In genomic region chr2:86548913-86549396, GRCh38 we compare ENCODE assay signal across 4 cellular contexts. TPM values are rescaled to one million over a fixed set of nuclear protein-coding genes. Genes with fewer than 3 reads are reported as not detected.
DNase-seq lines count a peak whose midpoint lies in the region; ATAC-seq, FAIRE-seq and TF ChIP-seq lines count a peak whose summit lies in the region.
"Not testable (repeated sequence)": the region's sequence is repeated elsewhere in the genome, so short reads cannot be mapped to it uniquely, and the experiment has no call there.

No MANE protein-coding gene starts in this region.

- H3K4me1 ChIP-seq in BLaER1; BLaER1 treated with 17β-estradiol and CSF1 and Interleukin-3, amounts not matched to agents 10 nM and 100 nM; right cardiac atrium (ENCODE audit: control insufficient read depth, insufficient read depth, low read length): not testable (repeated sequence)
- peaks cover 28% of the 10 kb centered on the region for H3K4me1 ChIP-seq in HepG2 (ENCODE audit: insufficient read depth, low read length)

- not testable (repeated sequence) for TF ChIP-seq POLR2A in HepG2 (IDR thresholded peaks at IDR 0.05; ENCODE audit: insufficient read depth in 1 of 2, low read depth in 2 of 2, low read length in 2 of 2)

- H3K27ac ChIP-seq in BLaER1; BLaER1 treated with 17β-estradiol and CSF1 and Interleukin-3, amounts not matched to agents 10 nM and 100 nM; right cardiac atrium (ENCODE audit: low read length); HepG2 (ENCODE audit: extremely low read length, insufficient read depth, low read length): not testable (repeated sequence)

- not testable (repeated sequence) for TF ChIP-seq EP300 in HepG2 (IDR thresholded peaks at IDR 0.05; ENCODE audit: low read depth in 2 of 2, low read length in 2 of 2); HepG2 (CRISPR knock-in tag; IDR thresholded peaks at IDR 0.05; ENCODE audit: borderline replicate concordance)

- not testable (repeated sequence) for H3K4me2 ChIP-seq in BLaER1; BLaER1 treated with 17β-estradiol and CSF1 and Interleukin-3, amounts not matched to agents 10 nM and 100 nM; HepG2 (ENCODE audit: low read depth, low read length)

- intact Hi-C loops in right cardiac atrium (cut with DNase I); HepG2 (cut with micrococcal nuclease; ENCODE audit: unreplicated experiment): not testable (repeated sequence)

- H3K4me3 ChIP-seq in BLaER1: peak overlapping the region; percentile 52
- H3K4me3 ChIP-seq in BLaER1 treated with 17β-estradiol and CSF1 and Interleukin-3, amounts not matched to agents 10 nM and 100 nM: peak overlapping the region; percentile 12 to 58 (median 36); a peak in 15 of 20 replicates
- not testable (repeated sequence) for H3K4me3 ChIP-seq in right cardiac atrium (ENCODE audit: low read length); HepG2 (replicated peaks in 1 of 3; ENCODE audit: insufficient read depth in 1 of 3, low read depth in 2 of 3, low read length in 3 of 3)

- FAIRE-seq in HepG2 (lab: Jason Lieb, UNC): not testable (repeated sequence)

- TF ChIP-seq CTCF in HepG2 (CRISPR knock-in tag; IDR thresholded peaks at IDR 0.05): not testable (repeated sequence)

- TF ChIP-seq RAD21 in HepG2 (CRISPR knock-in tag; IDR thresholded peaks at IDR 0.05): not testable (repeated sequence)

- DNase-seq in right cardiac atrium: peak in 2 of 3 donors; percentile 29 to 55
- not testable (repeated sequence) for DNase-seq in HepG2 (ENCODE audit: low spot score)

- BruUV-seq in HepG2 (replicated peaks; lab: Mats Ljungman, UMichigan): not testable (repeated sequence)

- POLR2A ChIA-PET in HepG2 (lab: Yijun Ruan, JAX): not testable (repeated sequence)

- not testable (repeated sequence) for H3K27me3 ChIP-seq in BLaER1; BLaER1 treated with 17β-estradiol and CSF1 and Interleukin-3, amounts not matched to agents 10 nM and 100 nM; right cardiac atrium (ENCODE audit: control insufficient read depth, insufficient read depth); HepG2 (ENCODE audit: control insufficient read depth in 1 of 2, insufficient read depth in 2 of 2, low read length in 2 of 2)

- H2AFZ ChIP-seq in HepG2 (ENCODE audit: low read length): not testable (repeated sequence)

- H3K36me3 ChIP-seq in BLaER1: peaks cover 71% of the 10 kb centered on the region
- H3K36me3 ChIP-seq in BLaER1 treated with 17β-estradiol and CSF1 and Interleukin-3, amounts not matched to agents 10 nM and 100 nM: peaks cover 71 to 97% (median 80%) of the 10 kb centered on the region in 11 experiments
- H3K36me3 ChIP-seq in HepG2 (replicated peaks in 1 of 2; ENCODE audit: control insufficient read depth in 1 of 2, insufficient read depth in 2 of 2, low read length in 2 of 2): not testable (repeated sequence)

- H4K20me1 ChIP-seq in BLaER1; BLaER1 treated with 17β-estradiol and CSF1 and Interleukin-3, amounts not matched to agents 10 nM and 100 nM; HepG2 (ENCODE audit: insufficient read depth, low read length): not testable (repeated sequence)

- not testable (repeated sequence) for H3K79me2 ChIP-seq in HepG2 (ENCODE audit: insufficient read depth, low read length)

- CTCF ChIA-PET in HepG2 (lab: Yijun Ruan, JAX; ENCODE audit: low intra/inter-chr PET ratio, low total read pairs): not testable (repeated sequence)

- ATAC-seq in right cardiac atrium, HepG2: not testable (repeated sequence)

- not testable (repeated sequence) for H3K9ac ChIP-seq in BLaER1; BLaER1 treated with 17β-estradiol and CSF1 and Interleukin-3, amounts not matched to agents 10 nM and 100 nM; HepG2 (ENCODE audit: insufficient read depth, low read depth, low read length)

- H3K9me3 ChIP-seq in BLaER1: peaks cover 93% of the 10 kb centered on the region
- peaks cover 89 to 100% (median 95%) of the 10 kb centered on the region in 11 experiments for H3K9me3 ChIP-seq in BLaER1 treated with 17β-estradiol and CSF1 and Interleukin-3, amounts not matched to agents 10 nM and 100 nM (replicated peaks in 1 of 11)
- H3K9me3 ChIP-seq in right cardiac atrium (ENCODE audit: control insufficient read depth, low read length); HepG2 (ENCODE audit: low read length): not testable (repeated sequence)

- in situ Hi-C loops in HepG2 (cut with HindIII; ENCODE audit: extremely low pct_ligation_motif_present, low pct_unique_long_range_greater_than_20kb): not testable (repeated sequence)

- 93% methylated on average over 37 of the region's 37 CpGs for WGBS in right cardiac atrium
- 96% methylated on average over 15 of the region's 37 CpGs for WGBS in HepG2 (ENCODE audit: low lambda C conversion rate)

TF ChIP-seq in HepG2, 621 proteins besides CTCF, POLR2A, EP300 and RAD21 (continues in another document):
- TF ChIP-seq, protein P1, sequence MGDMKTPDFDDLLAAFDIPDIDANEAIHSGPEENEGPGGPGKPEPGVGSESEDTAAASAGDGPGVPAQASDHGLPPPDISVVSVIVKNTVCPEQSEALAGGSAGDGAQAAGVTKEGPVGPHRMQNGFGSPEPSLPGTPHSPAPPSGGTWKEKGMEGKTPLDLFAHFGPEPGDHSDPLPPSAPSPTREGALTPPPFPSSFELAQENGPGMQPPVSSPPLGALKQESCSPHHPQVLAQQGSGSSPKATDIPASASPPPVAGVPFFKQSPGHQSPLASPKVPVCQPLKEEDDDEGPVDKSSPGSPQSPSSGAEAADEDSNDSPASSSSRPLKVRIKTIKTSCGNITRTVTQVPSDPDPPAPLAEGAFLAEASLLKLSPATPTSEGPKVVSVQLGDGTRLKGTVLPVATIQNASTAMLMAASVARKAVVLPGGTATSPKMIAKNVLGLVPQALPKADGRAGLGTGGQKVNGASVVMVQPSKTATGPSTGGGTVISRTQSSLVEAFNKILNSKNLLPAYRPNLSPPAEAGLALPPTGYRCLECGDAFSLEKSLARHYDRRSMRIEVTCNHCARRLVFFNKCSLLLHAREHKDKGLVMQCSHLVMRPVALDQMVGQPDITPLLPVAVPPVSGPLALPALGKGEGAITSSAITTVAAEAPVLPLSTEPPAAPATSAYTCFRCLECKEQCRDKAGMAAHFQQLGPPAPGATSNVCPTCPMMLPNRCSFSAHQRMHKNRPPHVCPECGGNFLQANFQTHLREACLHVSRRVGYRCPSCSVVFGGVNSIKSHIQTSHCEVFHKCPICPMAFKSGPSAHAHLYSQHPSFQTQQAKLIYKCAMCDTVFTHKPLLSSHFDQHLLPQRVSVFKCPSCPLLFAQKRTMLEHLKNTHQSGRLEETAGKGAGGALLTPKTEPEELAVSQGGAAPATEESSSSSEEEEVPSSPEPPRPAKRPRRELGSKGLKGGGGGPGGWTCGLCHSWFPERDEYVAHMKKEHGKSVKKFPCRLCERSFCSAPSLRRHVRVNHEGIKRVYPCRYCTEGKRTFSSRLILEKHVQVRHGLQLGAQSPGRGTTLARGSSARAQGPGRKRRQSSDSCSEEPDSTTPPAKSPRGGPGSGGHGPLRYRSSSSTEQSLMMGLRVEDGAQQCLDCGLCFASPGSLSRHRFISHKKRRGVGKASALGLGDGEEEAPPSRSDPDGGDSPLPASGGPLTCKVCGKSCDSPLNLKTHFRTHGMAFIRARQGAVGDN (CRISPR knock-in tag; IDR thresholded peaks at IDR 0.05): peak; percentile 29; the same call in 1 of the 2 replicates

RNA-seq across cellular contexts. Expression of gene CHMP3, which starts 14.3 kb away (rescaled TPM):
- 100 to 1,000 TPM; 144 to 164 (median 155) TPM for total RNA-seq in right cardiac atrium
- polyA plus RNA-seq in right cardiac atrium: 89.7 TPM
- 114 and 154 TPM in 2 replicates for total RNA-seq in HepG2 (2016; rRNA removed; fragmentation: Illumina TruSeq; extraction: Trizol)
- total RNA-seq in HepG2 (2016; cell fraction: cytosol; rRNA removed; fragmentation: Illumina TruSeq; extraction: Trizol; ENCODE audit: low read depth): 71.2 and 80.6 TPM in 2 replicates
- total RNA-seq in HepG2 (2016; cell fraction: insoluble cytoplasmic fraction; rRNA removed; fragmentation: Illumina TruSeq; extraction: Trizol): 108 and 156 TPM in 2 replicates
- total RNA-seq in HepG2 (2016; cell fraction: membrane; rRNA removed; fragmentation: Illumina TruSeq; extraction: Trizol): 138 and 146 TPM in 2 replicates
- total RNA-seq in HepG2 (2016; cell fraction: nucleus; rRNA removed; fragmentation: Illumina TruSeq; extraction: Trizol): 48.2 and 51.8 TPM in 2 replicates
- 53.9 and 64.1 TPM in 2 replicates for polyA plus RNA-seq in HepG2 (2011; rRNA removed)
- polyA plus RNA-seq in HepG2 (2011; cell fraction: cytosol; rRNA removed): 41.7 and 60.7 TPM in 2 replicates
- polyA plus RNA-seq in HepG2 (2011; cell fraction: nucleus; rRNA removed): 13.1 and 19.6 TPM in 2 replicates
- polyA plus RNA-seq in HepG2 (2012): 82.9 and 84.9 TPM in 2 replicates
- 151 and 156 TPM in 2 replicates for polyA plus RNA-seq in HepG2 (2016; cell fraction: cytosol; fragmentation: Illumina TruSeq; extraction: Trizol; ENCODE audit: low read depth)
- 190 and 193 TPM in 2 replicates for polyA plus RNA-seq in HepG2 (2016; cell fraction: insoluble cytoplasmic fraction; fragmentation: Illumina TruSeq; extraction: Trizol; ENCODE audit: low read depth)
- polyA plus RNA-seq in HepG2 (2016; cell fraction: membrane; fragmentation: Illumina TruSeq; extraction: Trizol; ENCODE audit: low read depth): 182 and 183 TPM in 2 replicates
- 65.8 and 79.0 TPM in 2 replicates for polyA plus RNA-seq in HepG2 (2016; cell fraction: nucleus; fragmentation: Illumina TruSeq; extraction: Trizol; ENCODE audit: insufficient read depth, low read depth)
- 27.5 and 37.8 TPM in 2 replicates for polyA minus RNA-seq in HepG2 (2011; rRNA and poly(A)+ RNA removed; ENCODE audit: low replicate concordance)
- 26.5 and 29.3 TPM in 2 replicates for polyA minus RNA-seq in HepG2 (2011; cell fraction: cytosol; rRNA and poly(A)+ RNA removed)
- polyA minus RNA-seq in HepG2 (2011; cell fraction: nucleus; rRNA and poly(A)+ RNA removed): 32.2 and 43.8 TPM in 2 replicates
